18 cellular contexts compared by ENCODE assay signal in the genomic region with DNA sequence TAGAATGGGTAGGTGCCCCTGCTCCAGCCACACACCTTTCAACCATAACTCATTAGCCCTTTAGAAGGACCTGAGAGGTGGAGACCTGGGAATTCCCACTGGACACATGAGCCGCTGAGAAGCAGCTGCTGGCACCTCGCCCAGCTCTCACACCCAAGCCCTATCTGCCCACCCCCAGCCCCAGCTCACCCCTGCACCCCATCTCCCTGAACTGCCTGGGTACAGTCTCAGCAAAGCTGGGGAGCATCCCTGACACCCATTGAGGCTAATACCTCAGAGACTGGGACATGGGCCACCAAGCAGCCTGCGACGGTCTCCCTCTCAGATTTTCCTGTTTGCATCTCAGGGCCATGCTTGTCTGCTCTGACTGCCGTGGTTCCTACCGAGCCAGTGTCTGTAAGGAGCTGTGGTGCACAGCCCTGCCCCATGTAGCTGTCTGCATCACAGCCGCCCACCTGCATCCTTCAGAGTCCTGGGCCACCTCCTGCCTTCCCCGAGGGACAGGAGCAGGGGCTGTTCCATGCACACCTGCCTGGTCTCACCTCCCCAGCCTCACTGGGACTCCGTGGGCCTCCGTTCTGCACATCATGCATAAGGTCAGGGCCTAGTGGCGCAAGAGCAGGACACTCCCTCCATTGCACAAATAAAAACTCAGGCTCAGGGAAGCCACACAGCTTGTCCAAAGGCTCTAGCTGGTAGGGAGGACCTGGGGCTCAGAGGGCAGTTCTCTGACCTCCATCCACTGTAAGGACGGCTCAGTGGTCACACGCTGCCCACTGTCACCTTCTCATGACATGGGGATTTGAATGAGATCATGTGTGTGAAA.
DNase-seq lines count a peak whose midpoint lies in the region; ATAC-seq, FAIRE-seq and TF ChIP-seq lines count a peak whose summit lies in the region.
"Had no signal": no experiment of that assay in that cellular context is flagged by ENCODE, and none has a peak within 500 bp of the region (broad histone marks: within the 10 kb centered on the region; RNA-seq: fewer than 3 reads in every experiment).

No MANE protein-coding gene starts in this region.

- peaks cover 31% of the 10 kb centered on the region for H3K4me1 ChIP-seq in HepG2 (ENCODE audit: insufficient read depth, low read length)
- H3K4me1 ChIP-seq in sigmoid colon: no peaks in the 10 kb centered on the region
- H3K4me1 ChIP-seq: Peyer's patch had no signal

- TF ChIP-seq EP300 in HepG2 (IDR thresholded peaks at IDR 0.05; ENCODE audit: low read depth in 2 of 2, low read length in 2 of 2) (0 out of 4 replicates have a peak, but pooled peaks of 1 of the 2 experiments have one; percentile 10), HepG2 (CRISPR knock-in tag; IDR thresholded peaks at IDR 0.05; ENCODE audit: borderline replicate concordance) (no peak), sigmoid colon (IDR thresholded peaks at IDR 0.05) (no peak)

- TF ChIP-seq RAD21 in HepG2 (CRISPR knock-in tag; IDR thresholded peaks at IDR 0.05): no peak

- H3K79me2 ChIP-seq in HepG2 (ENCODE audit: insufficient read depth, low read length): no peaks in the 10 kb centered on the region

- H3K27me3 ChIP-seq in HepG2 (ENCODE audit: control insufficient read depth in 1 of 2, insufficient read depth in 2 of 2, low read length in 2 of 2) (peaks cover 4 to 18% of the 10 kb centered on the region in 2 experiments; a peak in 4 of 5 replicates), sigmoid colon (no peaks in the 10 kb centered on the region)
- H3K27me3 ChIP-seq: Peyer's patch had no signal

- peak; percentile 87 for ATAC-seq in HepG2
- ATAC-seq in GM18511 (IDR thresholded peaks at IDR 0.05; ENCODE audit: unreplicated experiment): no peak

- no peak for TF ChIP-seq POLR2A in HepG2 (IDR thresholded peaks at IDR 0.05; ENCODE audit: insufficient read depth in 1 of 2, low read depth in 2 of 2, low read length in 2 of 2)
- no peak for TF ChIP-seq POLR2A in sigmoid colon (IDR thresholded peaks at IDR 0.05)

- POLR2A ChIA-PET in HepG2 (lab: Yijun Ruan, JAX): no interaction called here

- TF ChIP-seq CTCF in HepG2 (CRISPR knock-in tag; IDR thresholded peaks at IDR 0.05) (0 out of 2 replicates have a peak, but pooled peaks have one; percentile 22), sigmoid colon (IDR thresholded peaks at IDR 0.05) (no peak)

- no peak overlapping the region for H2AFZ ChIP-seq in HepG2 (ENCODE audit: low read length)

- peak; percentile 40 for DNase-seq in activated CD8-positive, alpha-beta memory T cell treated with anti-CD3 and anti-CD28 coated beads, Interleukin-2, amount 50 U/mL, for 48 hours
- DNase-seq in activated CD8-positive, alpha-beta memory T cell treated with anti-CD3 and anti-CD28 coated beads, Interleukin-2, amount 50 U/mL, for 4 hours: no peak
- DNase-seq in HuH-7 (ENCODE audit: low spot score) (peak; percentile 31), HepG2 (ENCODE audit: low spot score) (peak; percentile 56), sigmoid colon (peak; percentile 58), NCI-H774 (lab: John Stamatoyannopoulos, UW) (no peak)
- no peak for DNase-seq in effector CD8-positive, alpha-beta T cell (lab: John Stamatoyannopoulos, UW)
- DNase-seq: C1 segment of cervical spinal cord, DMS 273 treated with DMSO at 0.1 percent for 48 hours, GDM1, NCI-H1930, NCI-H2171, SHP77, SK-N-SH had no signal

- CTCF ChIA-PET in HepG2 (lab: Yijun Ruan, JAX; ENCODE audit: low intra/inter-chr PET ratio, low total read pairs): no interaction called here

- H3K36me3 ChIP-seq in HepG2 (replicated peaks in 1 of 2; ENCODE audit: control insufficient read depth in 1 of 2, insufficient read depth in 2 of 2, low read length in 2 of 2) (no peaks in the 10 kb centered on the region), sigmoid colon (no peaks in the 10 kb centered on the region)
- H3K36me3 ChIP-seq: Peyer's patch had no signal

- H4K20me1 ChIP-seq in HepG2 (ENCODE audit: insufficient read depth, low read length): no peaks in the 10 kb centered on the region

- H3K4me2 ChIP-seq in HepG2 (ENCODE audit: low read depth, low read length): peak overlapping the region; percentile 45
- H3K4me2 ChIP-seq: SK-N-SH had no signal

- BruUV-seq in HepG2 (replicated peaks; lab: Mats Ljungman, UMichigan): no TSS peak

- peak; percentile 72 for FAIRE-seq in HepG2 (lab: Jason Lieb, UNC)
- FAIRE-seq: GM12892, H1 had no signal

- H3K4me3 ChIP-seq in HepG2 (replicated peaks in 1 of 3; ENCODE audit: insufficient read depth in 1 of 3, low read depth in 2 of 3, low read length in 3 of 3): no peak overlapping the region
- no peak overlapping the region for H3K4me3 ChIP-seq in sigmoid colon
- H3K4me3 ChIP-seq: Peyer's patch had no signal

- no peak overlapping the region for H3K9ac ChIP-seq in HepG2 (ENCODE audit: insufficient read depth, low read depth, low read length)
- H3K9ac ChIP-seq: SK-N-SH had no signal

- intact Hi-C loops in HepG2 (cut with micrococcal nuclease; ENCODE audit: unreplicated experiment) (no loop called here), sigmoid colon (cut with DNase I) (no loop called here)

- H3K27ac ChIP-seq in HepG2 (ENCODE audit: extremely low read length, insufficient read depth, low read length): no peak overlapping the region
- no peak overlapping the region for H3K27ac ChIP-seq in sigmoid colon
- H3K27ac ChIP-seq: Peyer's patch had no signal

- no peaks in the 10 kb centered on the region for H3K9me3 ChIP-seq in HepG2 (ENCODE audit: low read length)
- no peaks in the 10 kb centered on the region for H3K9me3 ChIP-seq in sigmoid colon
- H3K9me3 ChIP-seq: Peyer's patch, SK-N-SH had no signal

- 4% methylated on average over 13 of the region's 13 CpGs for WGBS in HepG2 (ENCODE audit: low lambda C conversion rate)
- 78 to 85% methylated on average over 13 of the region's 13 CpGs for WGBS in sigmoid colon, 2 donors

- in situ Hi-C loops in HepG2 (cut with HindIII; ENCODE audit: extremely low pct_ligation_motif_present, low pct_unique_long_range_greater_than_20kb): no loop called here

TF ChIP-seq in HepG2, 621 proteins besides CTCF, POLR2A, EP300 and RAD21 (continues in another document):
- TF ChIP-seq, protein P1, sequence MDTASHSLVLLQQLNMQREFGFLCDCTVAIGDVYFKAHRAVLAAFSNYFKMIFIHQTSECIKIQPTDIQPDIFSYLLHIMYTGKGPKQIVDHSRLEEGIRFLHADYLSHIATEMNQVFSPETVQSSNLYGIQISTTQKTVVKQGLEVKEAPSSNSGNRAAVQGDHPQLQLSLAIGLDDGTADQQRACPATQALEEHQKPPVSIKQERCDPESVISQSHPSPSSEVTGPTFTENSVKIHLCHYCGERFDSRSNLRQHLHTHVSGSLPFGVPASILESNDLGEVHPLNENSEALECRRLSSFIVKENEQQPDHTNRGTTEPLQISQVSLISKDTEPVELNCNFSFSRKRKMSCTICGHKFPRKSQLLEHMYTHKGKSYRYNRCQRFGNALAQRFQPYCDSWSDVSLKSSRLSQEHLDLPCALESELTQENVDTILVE (CRISPR knock-in tag; IDR thresholded peaks at IDR 0.05): no peak
- TF ChIP-seq ZBTB21 (CRISPR knock-in tag; IDR thresholded peaks at IDR 0.05) (no peak), ZC3H13 (CRISPR knock-in tag; IDR thresholded peaks at IDR 0.05) (no peak), ARNT (IDR thresholded peaks at IDR 0.05) (no peak), ONECUT2 (CRISPR knock-in tag; IDR thresholded peaks at IDR 0.05) (no peak), NBN (conservative IDR thresholded peaks at IDR 0.05) (no peak)
- TF ChIP-seq, protein P2, sequence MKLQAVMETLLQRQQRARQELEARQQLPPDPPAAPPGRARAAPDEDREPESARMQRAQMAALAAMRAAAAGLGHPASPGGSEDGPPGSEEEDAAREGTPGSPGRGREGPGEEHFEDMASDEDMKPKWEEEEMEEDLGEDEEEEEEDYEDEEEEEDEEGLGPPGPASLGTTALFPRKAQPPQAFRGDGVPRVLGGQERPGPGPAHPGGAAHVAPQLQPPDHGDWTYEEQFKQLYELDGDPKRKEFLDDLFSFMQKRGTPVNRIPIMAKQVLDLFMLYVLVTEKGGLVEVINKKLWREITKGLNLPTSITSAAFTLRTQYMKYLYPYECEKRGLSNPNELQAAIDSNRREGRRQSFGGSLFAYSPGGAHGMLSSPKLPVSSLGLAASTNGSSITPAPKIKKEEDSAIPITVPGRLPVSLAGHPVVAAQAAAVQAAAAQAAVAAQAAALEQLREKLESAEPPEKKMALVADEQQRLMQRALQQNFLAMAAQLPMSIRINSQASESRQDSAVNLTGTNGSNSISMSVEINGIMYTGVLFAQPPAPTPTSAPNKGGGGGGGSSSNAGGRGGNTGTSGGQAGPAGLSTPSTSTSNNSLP (IDR thresholded peaks at IDR 0.05; ENCODE audit: low read depth, low read length): no peak
- TF ChIP-seq, protein P3, sequence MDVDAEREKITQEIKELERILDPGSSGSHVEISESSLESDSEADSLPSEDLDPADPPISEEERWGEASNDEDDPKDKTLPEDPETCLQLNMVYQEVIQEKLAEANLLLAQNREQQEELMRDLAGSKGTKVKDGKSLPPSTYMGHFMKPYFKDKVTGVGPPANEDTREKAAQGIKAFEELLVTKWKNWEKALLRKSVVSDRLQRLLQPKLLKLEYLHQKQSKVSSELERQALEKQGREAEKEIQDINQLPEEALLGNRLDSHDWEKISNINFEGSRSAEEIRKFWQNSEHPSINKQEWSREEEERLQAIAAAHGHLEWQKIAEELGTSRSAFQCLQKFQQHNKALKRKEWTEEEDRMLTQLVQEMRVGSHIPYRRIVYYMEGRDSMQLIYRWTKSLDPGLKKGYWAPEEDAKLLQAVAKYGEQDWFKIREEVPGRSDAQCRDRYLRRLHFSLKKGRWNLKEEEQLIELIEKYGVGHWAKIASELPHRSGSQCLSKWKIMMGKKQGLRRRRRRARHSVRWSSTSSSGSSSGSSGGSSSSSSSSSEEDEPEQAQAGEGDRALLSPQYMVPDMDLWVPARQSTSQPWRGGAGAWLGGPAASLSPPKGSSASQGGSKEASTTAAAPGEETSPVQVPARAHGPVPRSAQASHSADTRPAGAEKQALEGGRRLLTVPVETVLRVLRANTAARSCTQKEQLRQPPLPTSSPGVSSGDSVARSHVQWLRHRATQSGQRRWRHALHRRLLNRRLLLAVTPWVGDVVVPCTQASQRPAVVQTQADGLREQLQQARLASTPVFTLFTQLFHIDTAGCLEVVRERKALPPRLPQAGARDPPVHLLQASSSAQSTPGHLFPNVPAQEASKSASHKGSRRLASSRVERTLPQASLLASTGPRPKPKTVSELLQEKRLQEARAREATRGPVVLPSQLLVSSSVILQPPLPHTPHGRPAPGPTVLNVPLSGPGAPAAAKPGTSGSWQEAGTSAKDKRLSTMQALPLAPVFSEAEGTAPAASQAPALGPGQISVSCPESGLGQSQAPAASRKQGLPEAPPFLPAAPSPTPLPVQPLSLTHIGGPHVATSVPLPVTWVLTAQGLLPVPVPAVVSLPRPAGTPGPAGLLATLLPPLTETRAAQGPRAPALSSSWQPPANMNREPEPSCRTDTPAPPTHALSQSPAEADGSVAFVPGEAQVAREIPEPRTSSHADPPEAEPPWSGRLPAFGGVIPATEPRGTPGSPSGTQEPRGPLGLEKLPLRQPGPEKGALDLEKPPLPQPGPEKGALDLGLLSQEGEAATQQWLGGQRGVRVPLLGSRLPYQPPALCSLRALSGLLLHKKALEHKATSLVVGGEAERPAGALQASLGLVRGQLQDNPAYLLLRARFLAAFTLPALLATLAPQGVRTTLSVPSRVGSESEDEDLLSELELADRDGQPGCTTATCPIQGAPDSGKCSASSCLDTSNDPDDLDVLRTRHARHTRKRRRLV (CRISPR knock-in tag; IDR thresholded peaks at IDR 0.05): no peak

Comparison
In these comparisons a context has a peak if more than half of its experiments do, and no peak if none do; other contexts are left out.
1. DNase-seq: peak in activated CD8-positive, alpha-beta memory T cell treated with anti-CD3 and anti-CD28 coated beads, Interleukin-2, amount 50 U/mL, for 48 hours (single experiment), HuH-7 (single experiment), HepG2 (single experiment) and sigmoid colon (single experiment); none in activated CD8-positive, alpha-beta memory T cell treated with anti-CD3 and anti-CD28 coated beads, Interleukin-2, amount 50 U/mL, for 4 hours (single experiment), NCI-H774 (single experiment) and effector CD8-positive, alpha-beta T cell (single experiment).